ENCODE assay signal across 10 cellular contexts in the genomic region with DNA sequence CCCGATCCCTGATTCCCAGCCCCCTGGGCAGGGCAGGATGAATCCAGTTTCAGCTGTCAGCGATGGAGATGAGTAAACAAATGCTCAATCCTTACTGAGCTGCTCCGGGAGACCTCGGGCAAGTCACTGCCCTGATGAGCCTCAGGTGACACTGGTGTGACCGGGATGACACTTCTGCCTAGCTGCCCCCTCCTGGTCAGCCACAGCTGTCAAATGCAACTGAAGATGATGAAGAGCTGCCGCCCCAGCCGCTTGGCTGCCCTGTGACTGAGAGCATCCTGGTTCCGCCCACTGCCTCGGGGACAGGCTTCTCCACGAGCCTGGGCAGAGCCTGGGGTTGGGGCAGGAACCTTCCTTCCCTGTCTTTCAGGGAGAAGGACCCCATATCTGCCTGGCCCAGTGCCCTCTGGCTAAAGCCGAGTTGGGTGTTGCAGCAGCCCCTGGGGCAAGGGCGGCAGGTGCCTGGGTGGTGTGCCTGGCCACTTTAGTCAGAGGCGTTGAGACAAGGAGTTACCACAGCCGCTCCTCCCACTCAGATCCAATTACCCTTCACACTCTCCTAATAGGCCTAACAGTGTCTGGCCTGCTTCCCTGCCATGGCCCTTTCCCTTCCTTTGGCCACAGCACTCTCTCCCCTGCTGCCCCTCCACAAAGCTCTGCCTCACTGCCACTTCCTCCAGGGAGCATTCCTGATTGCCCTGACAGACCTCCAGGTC. TPM values are rescaled to one million over a fixed set of nuclear protein-coding genes. Genes with fewer than 3 reads are reported as not detected.
DNase-seq lines count a peak whose midpoint lies in the region; ATAC-seq and TF ChIP-seq lines count a peak whose summit lies in the region.
"Had no signal": no experiment of that assay in that cellular context is flagged by ENCODE, and none has a peak within 500 bp of the region (broad histone marks: within the 10 kb centered on the region; RNA-seq: fewer than 3 reads in every experiment).

No MANE protein-coding gene starts in this region.

- H4K8ac ChIP-seq in trophoblast cell (ENCODE audit: low read depth, low read length), result no peak overlapping the region

- no peak overlapping the region for H3K9ac ChIP-seq in trophoblast cell (ENCODE audit: low read length)

- no CpG with 5 or more reads among the region's 14 CpGs for WGBS in trophoblast cell (ENCODE audit: extremely low coverage, insufficient coverage, insufficient read length)

- H4K91ac ChIP-seq in trophoblast cell (ENCODE audit: low read depth, low read length), result no peak overlapping the region

- H3K27ac ChIP-seq in trophoblast cell (ENCODE audit: low read depth, low read length), result no peak overlapping the region

- H2AFZ ChIP-seq in trophoblast cell (ENCODE audit: insufficient read depth, low read length, poor library complexity), result no peak overlapping the region

- H2BK5ac ChIP-seq in trophoblast cell (ENCODE audit: low read depth, low read length, poor library complexity), result no peak overlapping the region

- no peak for ATAC-seq in HG03175 (IDR thresholded peaks at IDR 0.05; ENCODE audit: unreplicated experiment)
- ATAC-seq in HG02884 (IDR thresholded peaks at IDR 0.05; ENCODE audit: unreplicated experiment), result no peak

- peak; percentile 84 for DNase-seq in NCI-H510A treated with DMSO at 0.1 percent for 48 hours (lab: John Stamatoyannopoulos, UW)
- peak; percentile 42 for DNase-seq in epithelial cell of esophagus (ENCODE audit: low read depth)
- peak; percentile 61 to 69 for DNase-seq in trophoblast cell
- no peak for DNase-seq in activated CD4-positive, CD25-positive, alpha-beta regulatory T cell (lab: John Stamatoyannopoulos, UW)
- DNase-seq: hypothalamus, NCI-H1105 treated with DMSO at 0.1 percent for 48 hours, OCI-M1 had no signal

- H3K14ac ChIP-seq in trophoblast cell (ENCODE audit: low read length), result no peak overlapping the region

- H3K4me3 ChIP-seq in epithelial cell of esophagus (ENCODE audit: low read length) (no peak overlapping the region), trophoblast cell (ENCODE audit: low read depth, low read length) (no peak overlapping the region)

- no peaks in the 10 kb centered on the region for H3K36me3 ChIP-seq in trophoblast cell (ENCODE audit: control insufficient read depth in 1 of 2, insufficient read depth in 2 of 2, low read length in 2 of 2)

- no peak overlapping the region for H3K4ac ChIP-seq in trophoblast cell (ENCODE audit: low read depth, low read length)

- H3K79me1 ChIP-seq in trophoblast cell (ENCODE audit: low read length), result no peaks in the 10 kb centered on the region

- no peak overlapping the region for H4K12ac ChIP-seq in trophoblast cell (ENCODE audit: low read depth, low read length)

- H2BK120ac ChIP-seq in trophoblast cell (ENCODE audit: insufficient read depth, low read length, poor library complexity), result no peak overlapping the region

- H3K23ac ChIP-seq in trophoblast cell (ENCODE audit: low read length), result no peak overlapping the region

- no peak overlapping the region for H3K18ac ChIP-seq in trophoblast cell (ENCODE audit: low read length)

- peaks cover 0 to 4% of the 10 kb centered on the region in 2 experiments for H3K4me1 ChIP-seq in trophoblast cell (ENCODE audit: control insufficient read depth in 1 of 2, insufficient read depth in 2 of 2, low read length in 2 of 2)

- H2AK5ac ChIP-seq in trophoblast cell (ENCODE audit: low read length), result no peak overlapping the region

- H3K27me3 ChIP-seq in trophoblast cell (ENCODE audit: insufficient read depth, low read length), result no peaks in the 10 kb centered on the region

- H3K9me3 ChIP-seq in trophoblast cell (ENCODE audit: insufficient read depth, low read depth, low read length), result peaks cover 2% of the 10 kb centered on the region

- no peak overlapping the region for H3K4me2 ChIP-seq in trophoblast cell (ENCODE audit: low read length)

- H2BK12ac ChIP-seq in trophoblast cell (ENCODE audit: low read length), result no peak overlapping the region

- TF ChIP-seq CTCF in GM12874 (IDR thresholded peaks at IDR 0.05; ENCODE audit: insufficient read depth, low read depth, low read length) (0 out of 2 replicates have a peak, but pooled peaks have one; percentile 1), epithelial cell of esophagus (IDR thresholded peaks at IDR 0.05; ENCODE audit: insufficient read depth, low read depth, low read length, missing control alignments) (no peak)

- no peaks in the 10 kb centered on the region for H3K79me2 ChIP-seq in trophoblast cell (ENCODE audit: control insufficient read depth, insufficient read depth, low read length, poor library complexity)

RNA-seq across cellular contexts. Expression of a gene that starts 5.5 kb away (rescaled TPM):
- polyA plus RNA-seq in trophoblast cell (2013), result not detected in 2 replicates

RNA-seq across cellular contexts. Expression of a gene that starts 37.2 kb away (rescaled TPM):
- polyA plus RNA-seq in trophoblast cell (2013), result 36.7 and 38.3 TPM in 2 replicates

RNA-seq across cellular contexts. Expression of a gene that starts 37.3 kb away (rescaled TPM):
- polyA plus RNA-seq in trophoblast cell (2013), result 21.2 and 21.9 TPM in 2 replicates

RNA-seq across cellular contexts. Expression of a gene that starts 37.7 kb away (rescaled TPM):
- polyA plus RNA-seq in trophoblast cell (2013), result 3.5 TPM in 2 replicates

RNA-seq across cellular contexts. Expression of a gene that starts 51.4 kb away (rescaled TPM):
- 0.03 TPM in 2 replicates for polyA plus RNA-seq in trophoblast cell (2013)

Comparison
In these comparisons a context has a peak if more than half of its experiments do, and no peak if none do; other contexts are left out.
1. DNase-seq: peak in NCI-H510A treated with DMSO at 0.1 percent for 48 hours (single experiment), epithelial cell of esophagus (single experiment) and trophoblast cell (2 of 2); none in activated CD4-positive, CD25-positive, alpha-beta regulatory T cell (0 of 4).